ENCODE assay signal across 2 cellular contexts in genomic region chr5:161297388-161297787, GRCh38.
A peak's percentile ranks its signal among the peaks of the same experiment; 100 is the strongest.
DNase-seq lines count a peak whose midpoint lies in the region; ATAC-seq, FAIRE-seq and TF ChIP-seq lines count a peak whose summit lies in the region.
"Not testable (repeated sequence)": the region's sequence is repeated elsewhere in the genome, so short reads cannot be mapped to it uniquely, and the experiment has no call there.

No MANE protein-coding gene starts in this region.

- not testable (repeated sequence) for H3K27ac ChIP-seq in HEK293 (ENCODE audit: extremely low read depth, low read depth, low read length); K562 (ENCODE audit: extremely low read depth, low read depth, low read length)

- TF ChIP-seq RAD21 in K562 (CRISPR knock-in tag; conservative IDR thresholded peaks at IDR 0.05 in 1 of 2, IDR thresholded peaks at IDR 0.05 in 1 of 2): not testable (repeated sequence)

- not testable (repeated sequence) for H3K4me3 ChIP-seq in HEK293 (ENCODE audit: low read depth, low read length); K562

- H4K20me1 ChIP-seq in K562 (replicated peaks; ENCODE audit: control insufficient read depth, insufficient read depth, low read length): not testable (repeated sequence)

- H3K36me3 ChIP-seq in HEK293 (ENCODE audit: control insufficient read depth in 2 of 2, insufficient read depth in 1 of 2, low read length in 2 of 2); K562 (ENCODE audit: control insufficient read depth, insufficient read depth, low read length): not testable (repeated sequence)

- not testable (repeated sequence) for H3K79me2 ChIP-seq in K562 (ENCODE audit: control insufficient read depth, insufficient read depth, low read length)

- TF ChIP-seq POLR2A in K562 (conservative IDR thresholded peaks at IDR 0.05): not testable (repeated sequence)

- H3K9me1 ChIP-seq in K562 (ENCODE audit: control insufficient read depth, insufficient read depth, low read length): not testable (repeated sequence)

- H3K4me2 ChIP-seq in K562 (ENCODE audit: insufficient read depth, low read length): not testable (repeated sequence)

- not testable (repeated sequence) for TF ChIP-seq EP300 in K562 (IDR thresholded peaks at IDR 0.05; ENCODE audit: low read length)

- not testable (repeated sequence) for BruUV-seq in K562 (replicated peaks; lab: Mats Ljungman, UMichigan)

- not testable (repeated sequence) for H3K9ac ChIP-seq in K562 (ENCODE audit: insufficient read depth in 1 of 2, low read depth in 2 of 2, low read length in 2 of 2)

- intact Hi-C loops in K562 (cut with micrococcal nuclease): not testable (repeated sequence)

- not testable (repeated sequence) for DNase-seq in K562 (ENCODE audit: extremely low read depth in 1 of 4, low spot score in 3 of 4)

- in situ Hi-C loops in K562 (cut with MboI): not testable (repeated sequence)

- not testable (repeated sequence) for H3K4me1 ChIP-seq in HEK293 (ENCODE audit: control insufficient read depth, insufficient read depth, low read length); K562 (replicated peaks in 1 of 2; ENCODE audit: control insufficient read depth in 2 of 2, insufficient read depth in 2 of 2, low read length in 2 of 2)

- not testable (repeated sequence) for TF ChIP-seq CTCF in HEK293 (tag by site-specific recombination; IDR thresholded peaks at IDR 0.05); K562 (IDR thresholded peaks at IDR 0.05 in 2 of 3, conservative IDR thresholded peaks at IDR 0.05 in 1 of 3; ENCODE audit: insufficient read depth in 2 of 3, low read depth in 1 of 3, low read length in 3 of 3)

- not testable (repeated sequence) for H3K27me3 ChIP-seq in K562 (ENCODE audit: control insufficient read depth in 2 of 2, insufficient read depth in 2 of 2, low read length in 2 of 2)

- FAIRE-seq in K562 (lab: Jason Lieb, UNC): not testable (repeated sequence)

- POLR2A ChIA-PET in HEK293 (lab: Yijun Ruan, JAX); K562 (lab: Yijun Ruan, JAX): not testable (repeated sequence)

- 4% methylated on average over 2 of the region's 2 CpGs for WGBS in K562 (ENCODE audit: insufficient coverage, low coverage, missing lambda C conversion rate)

- not testable (repeated sequence) for H3K9me3 ChIP-seq in HEK293 (ENCODE audit: control insufficient read depth, insufficient read depth, low read depth, low read length); K562 (replicated peaks; ENCODE audit: control insufficient read depth, insufficient read depth, low read depth, low read length)

- not testable (repeated sequence) for H2AFZ ChIP-seq in K562 (ENCODE audit: low read depth, low read length)

- ATAC-seq in K562: not testable (repeated sequence)

- CTCF ChIA-PET in HEK293 (lab: Yijun Ruan, JAX); K562 (lab: Yijun Ruan, JAX; ENCODE audit: low intra/inter-chr PET ratio): not testable (repeated sequence)

TF ChIP-seq in HEK293, 187 proteins besides CTCF, POLR2A, EP300 and RAD21:
- TF ChIP-seq ZNF146 (tag by site-specific recombination; IDR thresholded peaks at IDR 0.05) (peak; percentile 60; the same call in 1 of the 2 replicates), ZNF280D (tag by site-specific recombination; IDR thresholded peaks at IDR 0.05) (0 out of 2 replicates have a peak, but pooled peaks have one; percentile 43)

TF ChIP-seq in K562, 482 proteins besides CTCF, POLR2A, EP300 and RAD21:
- peak; percentile 69 for TF ChIP-seq ZNF146 (CRISPR knock-in tag; IDR thresholded peaks at IDR 0.05; ENCODE audit: unreplicated experiment)
TF ChIP-seq in K562: peak in this region for 1; not testable (repeated sequence) for 481.
